ENCODE assay signal across 24 cellular contexts in the genomic region with DNA sequence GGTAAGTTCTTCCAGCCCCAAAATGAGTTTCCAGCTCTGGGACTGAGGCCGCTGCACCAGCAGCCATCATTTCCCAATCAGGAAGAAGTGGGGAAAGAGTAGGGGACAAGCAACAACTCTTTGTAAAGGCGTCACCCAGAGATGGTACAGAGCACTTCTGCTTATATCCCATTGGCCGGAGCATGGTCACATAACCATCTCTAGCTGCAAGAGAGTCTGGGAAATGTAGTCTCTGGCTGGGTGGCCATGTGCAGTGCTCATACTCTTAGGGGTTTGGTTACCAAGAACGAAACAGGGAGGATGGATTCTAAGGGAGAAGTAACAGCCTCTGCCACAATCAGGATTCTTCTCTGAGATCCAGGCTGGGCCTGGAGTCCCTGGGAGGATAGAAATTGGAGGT. TPM values are rescaled to one million over a fixed set of nuclear protein-coding genes. Genes with fewer than 3 reads are reported as not detected.
DNase-seq lines count a peak whose midpoint lies in the region; ATAC-seq, FAIRE-seq and TF ChIP-seq lines count a peak whose summit lies in the region.
"Had no signal": no experiment of that assay in that cellular context is flagged by ENCODE, and none has a peak within 500 bp of the region (broad histone marks: within the 10 kb centered on the region; RNA-seq: fewer than 3 reads in every experiment).

No MANE protein-coding gene starts in this region.

- H3K79me2 ChIP-seq in HepG2 (ENCODE audit: insufficient read depth, low read length): no peaks in the 10 kb centered on the region

- H3K9ac ChIP-seq in HepG2 (ENCODE audit: insufficient read depth, low read depth, low read length): no peak overlapping the region

- no peak for TF ChIP-seq CTCF in HepG2 (CRISPR knock-in tag; IDR thresholded peaks at IDR 0.05)
- no peak for TF ChIP-seq CTCF in right lobe of liver (IDR thresholded peaks at IDR 0.05)
- no peak for TF ChIP-seq CTCF in endothelial cell (IDR thresholded peaks at IDR 0.05; ENCODE audit: unreplicated experiment)
- no peak for TF ChIP-seq CTCF in A673 (conservative IDR thresholded peaks at IDR 0.05; ENCODE audit: low read depth, low read length)

- H3K27me3 ChIP-seq in HepG2 (ENCODE audit: control insufficient read depth in 1 of 2, insufficient read depth in 2 of 2, low read length in 2 of 2): no peaks in the 10 kb centered on the region
- no peaks in the 10 kb centered on the region for H3K27me3 ChIP-seq in right lobe of liver
- H3K27me3 ChIP-seq in A673 (replicated peaks; ENCODE audit: insufficient read depth, low read depth, low read length, poor library complexity): no peaks in the 10 kb centered on the region
- H3K27me3 ChIP-seq: Peyer's patch had no signal

- TF ChIP-seq RAD21 in HepG2 (CRISPR knock-in tag; IDR thresholded peaks at IDR 0.05): no peak

- 94% methylated on average over 4 of the region's 4 CpGs for WGBS in HepG2 (ENCODE audit: low lambda C conversion rate)
- WGBS in right lobe of liver (ENCODE audit: insufficient coverage, low coverage, low lambda C conversion rate, missing lambda C conversion rate): no CpG with 5 or more reads among the region's 4 CpGs

- CTCF ChIA-PET in HepG2 (lab: Yijun Ruan, JAX; ENCODE audit: low intra/inter-chr PET ratio, low total read pairs): no interaction called here
- CTCF ChIA-PET in A673 (lab: Charles Lee): no interaction called here

- H3K27ac ChIP-seq in HepG2 (ENCODE audit: extremely low read length, insufficient read depth, low read length): no peak overlapping the region
- H3K27ac ChIP-seq in right lobe of liver: no peak overlapping the region
- H3K27ac ChIP-seq in A673 (ENCODE audit: low read depth, low read length, poor library complexity, severe bottlenecking): no peak overlapping the region
- H3K27ac ChIP-seq: A549, Peyer's patch had no signal

- no peaks in the 10 kb centered on the region for H4K20me1 ChIP-seq in HepG2 (ENCODE audit: insufficient read depth, low read length)

- H3K4me3 ChIP-seq in HepG2 (replicated peaks in 1 of 3; ENCODE audit: insufficient read depth in 1 of 3, low read depth in 2 of 3, low read length in 3 of 3) (no peak overlapping the region), right lobe of liver (no peak overlapping the region), A673 (ENCODE audit: low read depth, low read length, poor library complexity, severe bottlenecking) (no peak overlapping the region)
- H3K4me3 ChIP-seq: A549, Peyer's patch had no signal

- no peak for TF ChIP-seq POLR2A in HepG2 (IDR thresholded peaks at IDR 0.05; ENCODE audit: insufficient read depth in 1 of 2, low read depth in 2 of 2, low read length in 2 of 2)
- TF ChIP-seq POLR2A in right lobe of liver (IDR thresholded peaks at IDR 0.05): no peak

- BruUV-seq in HepG2 (replicated peaks; lab: Mats Ljungman, UMichigan) (no TSS peak), A673 (replicated peaks; lab: Mats Ljungman, UMichigan) (no TSS peak)

- H3K27me3 Mint-ChIP-seq in endothelial cell (ENCODE audit: unreplicated experiment): peaks cover 8% of the 10 kb centered on the region
- H3K27me3 Mint-ChIP-seq: CD4-positive, alpha-beta T cell had no signal

- no peaks in the 10 kb centered on the region for H3K9me3 Mint-ChIP-seq in endothelial cell (ENCODE audit: unreplicated experiment)
- H3K9me3 Mint-ChIP-seq: CD4-positive, alpha-beta T cell had no signal

- H3K4me2 ChIP-seq in HepG2 (ENCODE audit: low read depth, low read length): no peak overlapping the region
- H3K4me2 ChIP-seq: A549 had no signal

- no peak overlapping the region for H3K27ac Mint-ChIP-seq in endothelial cell (ENCODE audit: unreplicated experiment)
- H3K27ac Mint-ChIP-seq: CD4-positive, alpha-beta T cell; HFFc6 had no signal

- intact Hi-C loops in HepG2 (cut with micrococcal nuclease; ENCODE audit: unreplicated experiment): no loop called here
- intact Hi-C loops in right lobe of liver (cut with DNase I): no loop called here
- intact Hi-C loops in A673 (cut with micrococcal nuclease; ENCODE audit: unreplicated experiment): no loop called here

- peaks cover 6% of the 10 kb centered on the region for H3K4me1 Mint-ChIP-seq in endothelial cell (ENCODE audit: unreplicated experiment)

- no peaks in the 10 kb centered on the region for H3K9me3 ChIP-seq in HepG2 (ENCODE audit: low read length)
- H3K9me3 ChIP-seq in right lobe of liver: no peaks in the 10 kb centered on the region
- no peaks in the 10 kb centered on the region for H3K9me3 ChIP-seq in A673 (ENCODE audit: low read depth, low read length, poor library complexity, severe bottlenecking)
- H3K9me3 ChIP-seq: Peyer's patch had no signal

- H3K4me3 Mint-ChIP-seq in endothelial cell (ENCODE audit: unreplicated experiment): peak overlapping the region; percentile 74
- H3K4me3 Mint-ChIP-seq: CD4-positive, alpha-beta T cell; HFFc6 had no signal

- ATAC-seq in HepG2 (0 out of 3 replicates have a peak, but pooled peaks have one; percentile 20), right lobe of liver (no peak), GM21367 (IDR thresholded peaks at IDR 0.05; ENCODE audit: unreplicated experiment) (no peak)
- ATAC-seq: A549 had no signal

- TF ChIP-seq EP300 in HepG2 (IDR thresholded peaks at IDR 0.05; ENCODE audit: low read depth in 2 of 2, low read length in 2 of 2) (no peak), HepG2 (CRISPR knock-in tag; IDR thresholded peaks at IDR 0.05; ENCODE audit: borderline replicate concordance) (no peak)

- peaks cover 65% of the 10 kb centered on the region for H3K36me3 Mint-ChIP-seq in endothelial cell (ENCODE audit: low read depth, unreplicated experiment)

- H3K4me1 ChIP-seq in HepG2 (ENCODE audit: insufficient read depth, low read length) (peaks cover 10% of the 10 kb centered on the region; the same call in 1 of the 2 replicates), right lobe of liver (peaks cover 0 to 51% (median 22%) of the 10 kb centered on the region in 4 donors), A673 (ENCODE audit: insufficient read depth, low read length, poor library complexity, severe bottlenecking) (no peaks in the 10 kb centered on the region)
- H3K4me1 ChIP-seq: A549, Peyer's patch had no signal

- FAIRE-seq in HepG2 (lab: Jason Lieb, UNC): no peak
- FAIRE-seq: A549, GM12891, GM19239 had no signal

- H3K36me3 ChIP-seq in HepG2 (replicated peaks in 1 of 2; ENCODE audit: control insufficient read depth in 1 of 2, insufficient read depth in 2 of 2, low read length in 2 of 2): peaks cover 8 to 35% of the 10 kb centered on the region in 2 experiments; a peak in 4 of 5 replicates
- H3K36me3 ChIP-seq in right lobe of liver: no peaks in the 10 kb centered on the region
- no peaks in the 10 kb centered on the region for H3K36me3 ChIP-seq in A673 (ENCODE audit: insufficient read depth, low read length, poor library complexity, severe bottlenecking)

- in situ Hi-C loops in HepG2 (cut with HindIII; ENCODE audit: extremely low pct_ligation_motif_present, low pct_unique_long_range_greater_than_20kb): no loop called here

- POLR2A ChIA-PET in HepG2 (lab: Yijun Ruan, JAX) (no interaction called here), A673 (lab: Charles Lee; ENCODE audit: low non-redundant PET) (no interaction called here)

- DNase-seq in HepG2 (ENCODE audit: low spot score) (no peak), right lobe of liver (no peak), SIG-M5 (lab: John Stamatoyannopoulos, UW) (peak; percentile 20), endothelial cell (ENCODE audit: low spot score) (no peak), NCI-H2107 treated with DMSO at 0.1 percent for 48 hours (lab: John Stamatoyannopoulos, UW; ENCODE audit: unreplicated experiment) (no peak), A673 (ENCODE audit: low spot score) (no peak)
- DNase-seq: AML-193; Calu3; CD4-positive, alpha-beta T cell; DMS79; HFFc6; Karpas-422; NCI-H1436 treated with DMSO at 0.1 percent for 48 hours; NCI-H2081 treated with DMSO at 0.1 percent for 48 hours; NCI-H226; NCI-H526; Peyer's patch; Right ventricle myocardium superior had no signal

- no peak overlapping the region for H2AFZ ChIP-seq in HepG2 (ENCODE audit: low read length)

RNA-seq across cellular contexts. Expression of gene CKM, which starts 26.3 kb away (rescaled TPM):
- total RNA-seq in HepG2 (2016; rRNA removed; fragmentation: Illumina TruSeq; extraction: Trizol): 0.27 and 0.80 TPM in 2 replicates
- total RNA-seq in HepG2 (2016; cell fraction: cytosol; rRNA removed; fragmentation: Illumina TruSeq; extraction: Trizol; ENCODE audit: low read depth): 0.30 TPM in 1 of 2 replicates, not detected in the other
- total RNA-seq in HepG2 (2016; cell fraction: insoluble cytoplasmic fraction; rRNA removed; fragmentation: Illumina TruSeq; extraction: Trizol): 0.25 and 0.58 TPM in 2 replicates
- 0.28 TPM in 2 replicates for total RNA-seq in HepG2 (2016; cell fraction: membrane; rRNA removed; fragmentation: Illumina TruSeq; extraction: Trizol)
- not detected in 2 replicates for total RNA-seq in HepG2 (2016; cell fraction: nucleus; rRNA removed; fragmentation: Illumina TruSeq; extraction: Trizol)
- polyA plus RNA-seq in HepG2 (2011; rRNA removed): 0.54 and 0.59 TPM in 2 replicates
- polyA plus RNA-seq in HepG2 (2011; cell fraction: cytosol; rRNA removed): 0.85 and 1.2 TPM in 2 replicates
- polyA plus RNA-seq in HepG2 (2011; cell fraction: nucleus; rRNA removed): 0.69 and 0.71 TPM in 2 replicates
- 1.1 and 1.2 TPM in 2 replicates for polyA plus RNA-seq in HepG2 (2012)
- polyA plus RNA-seq in HepG2 (2016; cell fraction: cytosol; fragmentation: Illumina TruSeq; extraction: Trizol; ENCODE audit: low read depth): 0.33 TPM in 2 replicates
- polyA plus RNA-seq in HepG2 (2016; cell fraction: insoluble cytoplasmic fraction; fragmentation: Illumina TruSeq; extraction: Trizol; ENCODE audit: low read depth): 0.42 and 0.59 TPM in 2 replicates
- polyA plus RNA-seq in HepG2 (2016; cell fraction: membrane; fragmentation: Illumina TruSeq; extraction: Trizol; ENCODE audit: low read depth): 0.19 and 0.22 TPM in 2 replicates
- 0.38 and 0.65 TPM in 2 replicates for polyA plus RNA-seq in HepG2 (2016; cell fraction: nucleus; fragmentation: Illumina TruSeq; extraction: Trizol; ENCODE audit: insufficient read depth, low read depth)
- polyA minus RNA-seq in HepG2 (2011; rRNA and poly(A)+ RNA removed; ENCODE audit: low replicate concordance): 0.16 TPM in 1 of 2 replicates, not detected in the other
- polyA minus RNA-seq in HepG2 (2011; cell fraction: cytosol; rRNA and poly(A)+ RNA removed): 0.49 TPM in 1 of 2 replicates, not detected in the other
- 0.26 TPM in 1 of 2 replicates, not detected in the other for polyA minus RNA-seq in HepG2 (2011; cell fraction: nucleus; rRNA and poly(A)+ RNA removed)
- 10 to 100 TPM in 1 of 6 experiments, 1 to 10 TPM in 2, under 1 TPM in 2, not detected in 1; 0.42 to 25.6 (median 1.1) TPM for total RNA-seq in right lobe of liver
- not detected for total RNA-seq in endothelial cell (ENCODE audit: unreplicated experiment)
- total RNA-seq in A673 (2021): not detected in 2 replicates
- total RNA-seq: Calu3; CD4-positive, alpha-beta T cell; H4; HFFc6; Peyer's patch had no signal
- polyA plus RNA-seq: A549 had no signal

RNA-seq across cellular contexts. Expression of gene KLC3, which starts 44.2 kb away (rescaled TPM):
- total RNA-seq in HepG2 (2016; rRNA removed; fragmentation: Illumina TruSeq; extraction: Trizol) (not detected in 2 replicates), right lobe of liver (under 1 TPM in 2 of 6 experiments, not detected in 4; 0.22 to 0.26 TPM), endothelial cell (ENCODE audit: unreplicated experiment) (0.44 TPM), A673 (2021) (0.44 and 0.49 TPM in 2 replicates)
- total RNA-seq in HepG2 (2016; cell fraction: cytosol; rRNA removed; fragmentation: Illumina TruSeq; extraction: Trizol; ENCODE audit: low read depth): not detected in 2 replicates
- total RNA-seq in HepG2 (2016; cell fraction: insoluble cytoplasmic fraction; rRNA removed; fragmentation: Illumina TruSeq; extraction: Trizol): not detected in 2 replicates
- total RNA-seq in HepG2 (2016; cell fraction: membrane; rRNA removed; fragmentation: Illumina TruSeq; extraction: Trizol): not detected in 2 replicates
- total RNA-seq in HepG2 (2016; cell fraction: nucleus; rRNA removed; fragmentation: Illumina TruSeq; extraction: Trizol): not detected in 2 replicates
- 0.13 and 0.26 TPM in 2 replicates for polyA plus RNA-seq in HepG2 (2011; rRNA removed)
- polyA plus RNA-seq in HepG2 (2011; cell fraction: cytosol; rRNA removed): 0.09 and 0.20 TPM in 2 replicates
- 0.37 and 0.40 TPM in 2 replicates for polyA plus RNA-seq in HepG2 (2011; cell fraction: nucleus; rRNA removed)
- 0.15 TPM in 1 of 2 replicates, not detected in the other for polyA plus RNA-seq in HepG2 (2012)
- not detected in 2 replicates for polyA plus RNA-seq in HepG2 (2016; cell fraction: cytosol; fragmentation: Illumina TruSeq; extraction: Trizol; ENCODE audit: low read depth)
- not detected in 2 replicates for polyA plus RNA-seq in HepG2 (2016; cell fraction: insoluble cytoplasmic fraction; fragmentation: Illumina TruSeq; extraction: Trizol; ENCODE audit: low read depth)
- not detected in 2 replicates for polyA plus RNA-seq in HepG2 (2016; cell fraction: membrane; fragmentation: Illumina TruSeq; extraction: Trizol; ENCODE audit: low read depth)
- not detected in 2 replicates for polyA plus RNA-seq in HepG2 (2016; cell fraction: nucleus; fragmentation: Illumina TruSeq; extraction: Trizol; ENCODE audit: insufficient read depth, low read depth)
- 0.46 TPM in 1 of 2 replicates, not detected in the other for polyA minus RNA-seq in HepG2 (2011; rRNA and poly(A)+ RNA removed; ENCODE audit: low replicate concordance)
- polyA minus RNA-seq in HepG2 (2011; cell fraction: cytosol; rRNA and poly(A)+ RNA removed): not detected in 2 replicates
- polyA minus RNA-seq in HepG2 (2011; cell fraction: nucleus; rRNA and poly(A)+ RNA removed): not detected in 2 replicates
- total RNA-seq: CD4-positive, alpha-beta T cell; H4; HFFc6; Peyer's patch; Right ventricle myocardium superior had no signal

RNA-seq across cellular contexts. Expression of gene MARK4, which starts 45.3 kb away (rescaled TPM):
- total RNA-seq in HepG2 (2016; rRNA removed; fragmentation: Illumina TruSeq; extraction: Trizol) (7.0 and 7.6 TPM in 2 replicates), right lobe of liver (10 to 100 TPM; 14.2 to 23.5 (median 17.5) TPM), endothelial cell (ENCODE audit: unreplicated experiment) (165 TPM), A673 (2021) (44.0 and 46.4 TPM in 2 replicates)
- total RNA-seq in HepG2 (2016; cell fraction: cytosol; rRNA removed; fragmentation: Illumina TruSeq; extraction: Trizol; ENCODE audit: low read depth): 11.1 and 13.3 TPM in 2 replicates
- total RNA-seq in HepG2 (2016; cell fraction: insoluble cytoplasmic fraction; rRNA removed; fragmentation: Illumina TruSeq; extraction: Trizol): 3.4 and 6.6 TPM in 2 replicates
- total RNA-seq in HepG2 (2016; cell fraction: membrane; rRNA removed; fragmentation: Illumina TruSeq; extraction: Trizol): 12.9 and 14.4 TPM in 2 replicates
- total RNA-seq in HepG2 (2016; cell fraction: nucleus; rRNA removed; fragmentation: Illumina TruSeq; extraction: Trizol): 6.3 and 7.9 TPM in 2 replicates
- polyA plus RNA-seq in HepG2 (2011; rRNA removed): 11.4 and 12.2 TPM in 2 replicates
- polyA plus RNA-seq in HepG2 (2011; cell fraction: cytosol; rRNA removed): 6.6 and 8.5 TPM in 2 replicates
- 17.6 and 21.6 TPM in 2 replicates for polyA plus RNA-seq in HepG2 (2011; cell fraction: nucleus; rRNA removed)
- polyA plus RNA-seq in HepG2 (2012): 28.5 and 39.6 TPM in 2 replicates
- 7.9 and 8.8 TPM in 2 replicates for polyA plus RNA-seq in HepG2 (2016; cell fraction: cytosol; fragmentation: Illumina TruSeq; extraction: Trizol; ENCODE audit: low read depth)
- 11.9 and 16.0 TPM in 2 replicates for polyA plus RNA-seq in HepG2 (2016; cell fraction: insoluble cytoplasmic fraction; fragmentation: Illumina TruSeq; extraction: Trizol; ENCODE audit: low read depth)
- 16.7 and 21.8 TPM in 2 replicates for polyA plus RNA-seq in HepG2 (2016; cell fraction: membrane; fragmentation: Illumina TruSeq; extraction: Trizol; ENCODE audit: low read depth)
- 15.8 and 17.0 TPM in 2 replicates for polyA plus RNA-seq in HepG2 (2016; cell fraction: nucleus; fragmentation: Illumina TruSeq; extraction: Trizol; ENCODE audit: insufficient read depth, low read depth)
- 1.4 and 19.5 TPM in 2 replicates for polyA minus RNA-seq in HepG2 (2011; rRNA and poly(A)+ RNA removed; ENCODE audit: low replicate concordance)
- 14.1 and 19.3 TPM in 2 replicates for polyA minus RNA-seq in HepG2 (2011; cell fraction: cytosol; rRNA and poly(A)+ RNA removed)
- polyA minus RNA-seq in HepG2 (2011; cell fraction: nucleus; rRNA and poly(A)+ RNA removed): 10.3 TPM in 2 replicates

RNA-seq across cellular contexts. Expression of gene EXOC3L2, which starts 51.2 kb away (rescaled TPM):
- total RNA-seq in HepG2 (2016; rRNA removed; fragmentation: Illumina TruSeq; extraction: Trizol) (not detected in 2 replicates), right lobe of liver (1 to 10 TPM; 1.8 to 6.9 (median 4.4) TPM), endothelial cell (ENCODE audit: unreplicated experiment) (5.5 TPM), A673 (2021) (not detected in 2 replicates)
- total RNA-seq in HepG2 (2016; cell fraction: cytosol; rRNA removed; fragmentation: Illumina TruSeq; extraction: Trizol; ENCODE audit: low read depth): not detected in 2 replicates
- total RNA-seq in HepG2 (2016; cell fraction: insoluble cytoplasmic fraction; rRNA removed; fragmentation: Illumina TruSeq; extraction: Trizol): not detected in 2 replicates
- total RNA-seq in HepG2 (2016; cell fraction: membrane; rRNA removed; fragmentation: Illumina TruSeq; extraction: Trizol): not detected in 2 replicates
- not detected in 2 replicates for total RNA-seq in HepG2 (2016; cell fraction: nucleus; rRNA removed; fragmentation: Illumina TruSeq; extraction: Trizol)
- 0.21 TPM in 1 of 2 replicates, not detected in the other for polyA plus RNA-seq in HepG2 (2011; rRNA removed)
- polyA plus RNA-seq in HepG2 (2011; cell fraction: cytosol; rRNA removed): 0.04 and 0.07 TPM in 2 replicates
- 0.07 and 0.19 TPM in 2 replicates for polyA plus RNA-seq in HepG2 (2011; cell fraction: nucleus; rRNA removed)
- 0.07 TPM in 1 of 2 replicates, not detected in the other for polyA plus RNA-seq in HepG2 (2012)
- polyA plus RNA-seq in HepG2 (2016; cell fraction: cytosol; fragmentation: Illumina TruSeq; extraction: Trizol; ENCODE audit: low read depth): not detected in 2 replicates
- not detected in 2 replicates for polyA plus RNA-seq in HepG2 (2016; cell fraction: insoluble cytoplasmic fraction; fragmentation: Illumina TruSeq; extraction: Trizol; ENCODE audit: low read depth)
- polyA plus RNA-seq in HepG2 (2016; cell fraction: membrane; fragmentation: Illumina TruSeq; extraction: Trizol; ENCODE audit: low read depth): not detected in 2 replicates
- not detected in 2 replicates for polyA plus RNA-seq in HepG2 (2016; cell fraction: nucleus; fragmentation: Illumina TruSeq; extraction: Trizol; ENCODE audit: insufficient read depth, low read depth)
- polyA minus RNA-seq in HepG2 (2011; rRNA and poly(A)+ RNA removed; ENCODE audit: low replicate concordance): 0.20 TPM in 1 of 2 replicates, not detected in the other
- not detected in 2 replicates for polyA minus RNA-seq in HepG2 (2011; cell fraction: cytosol; rRNA and poly(A)+ RNA removed)
- polyA minus RNA-seq in HepG2 (2011; cell fraction: nucleus; rRNA and poly(A)+ RNA removed): not detected in 2 replicates
- total RNA-seq: Calu3; CD4-positive, alpha-beta T cell; G401; H4 had no signal
